ENCODE assay signal across 8 cellular contexts in genomic region chr13:44273991-44274810, GRCh38.
DNase-seq lines count a peak whose midpoint lies in the region; ATAC-seq and TF ChIP-seq lines count a peak whose summit lies in the region.

No MANE protein-coding gene starts in this region.

- TSS peak; percentile 72 for BruUV-seq in mammary epithelial cell (replicated peaks; lab: Mats Ljungman, UMichigan)

- ATAC-seq in activated CD4-positive, CD25-positive, alpha-beta regulatory T cell treated with anti-CD3 and anti-CD28 coated beads, Interleukin-2, amount 50 U/mL, for 24 hours: peak; percentile 97 to 99
- ATAC-seq in HG02678 (IDR thresholded peaks at IDR 0.05; ENCODE audit: unreplicated experiment) (peak; percentile 92), memory B cell (ENCODE audit: low read depth) (peak; percentile 91)

- H3K4me3 ChIP-seq in mammary epithelial cell (replicated peaks in 1 of 3; ENCODE audit: insufficient read depth in 1 of 3, low read depth in 2 of 3, low read length in 3 of 3) (no peak overlapping the region), endodermal cell (ENCODE audit: low read length) (no peak overlapping the region)

- peak overlapping the region; percentile 32 for H2AFZ ChIP-seq in mammary epithelial cell (ENCODE audit: low read depth, low read length)

- H3K4me3 Mint-ChIP-seq in memory B cell (peak overlapping the region; percentile 53), type B pancreatic cell (no peak overlapping the region), endodermal cell (no peak overlapping the region)

- TF ChIP-seq CTCF in mammary epithelial cell (conservative IDR thresholded peaks at IDR 0.05 in 1 of 2, IDR thresholded peaks at IDR 0.05 in 1 of 2; ENCODE audit: extremely low read depth in 1 of 2, insufficient read depth in 1 of 2, low read depth in 1 of 2, low read length in 2 of 2) (no peak), type B pancreatic cell (conservative IDR thresholded peaks at IDR 0.05) (no peak), endodermal cell (conservative IDR thresholded peaks at IDR 0.05) (no peak)

- intact Hi-C loops in mammary epithelial cell (cut with micrococcal nuclease): no loop called here

- in situ Hi-C loops in mammary epithelial cell (cut with MboI; ENCODE audit: low sequenced_read_pairs in 2 of 2): no loop called here

- peak overlapping the region; percentile 82 for H3K27ac Mint-ChIP-seq in memory B cell
- no peak overlapping the region for H3K27ac Mint-ChIP-seq in type B pancreatic cell
- no peak overlapping the region for H3K27ac Mint-ChIP-seq in endodermal cell

- H3K27me3 Mint-ChIP-seq in memory B cell: peaks cover 6% of the 10 kb centered on the region
- peaks cover 5% of the 10 kb centered on the region for H3K27me3 Mint-ChIP-seq in type B pancreatic cell
- no peaks in the 10 kb centered on the region for H3K27me3 Mint-ChIP-seq in endodermal cell (ENCODE audit: insufficient read depth)

- H3K9me3 Mint-ChIP-seq in memory B cell: peaks cover 5% of the 10 kb centered on the region
- H3K9me3 Mint-ChIP-seq in type B pancreatic cell: no peaks in the 10 kb centered on the region
- H3K9me3 Mint-ChIP-seq in endodermal cell: no peaks in the 10 kb centered on the region

- no peaks in the 10 kb centered on the region for H3K4me1 ChIP-seq in mammary epithelial cell (ENCODE audit: insufficient read depth, low read length)
- H3K4me1 ChIP-seq in endodermal cell (ENCODE audit: control insufficient read depth, insufficient read depth, low read length): no peaks in the 10 kb centered on the region

- WGBS in mammary epithelial cell (ENCODE audit: low coverage, missing lambda C conversion rate): 90% methylated on average over 6 of the region's 6 CpGs
- 96 to 100% methylated on average over 3 to 6 of the region's 6 CpGs for WGBS in endodermal cell (ENCODE audit: insufficient coverage in 1 of 2, insufficient read length in 1 of 2), 2 experiments

- no peak for DNase-seq in activated CD4-positive, CD25-positive, alpha-beta regulatory T cell treated with anti-CD3 and anti-CD28 coated beads, Interleukin-2, amount 50 U/mL, for 72 hours
- DNase-seq in OCI-M1 (lab: John Stamatoyannopoulos, UW) (peak; percentile 92), mammary epithelial cell (no peak), memory B cell (ENCODE audit: low spot score in 2 of 2) (peak; percentile 23 to 59), type B pancreatic cell (ENCODE audit: extremely low spot score, unreplicated experiment) (no peak), endodermal cell (no peak)

- H3K27ac ChIP-seq in mammary epithelial cell (ENCODE audit: insufficient read depth, low read depth, low read length) (no peak overlapping the region), endodermal cell (ENCODE audit: low read depth, low read length) (no peak overlapping the region)

- H3K9ac ChIP-seq in mammary epithelial cell (ENCODE audit: insufficient read depth, low read length) (no peak overlapping the region), endodermal cell (ENCODE audit: extremely low read depth, low read length, poor library complexity, severe bottlenecking) (no peak overlapping the region)

- H3K9me3 ChIP-seq in mammary epithelial cell (replicated peaks; ENCODE audit: insufficient read depth, low read length) (no peaks in the 10 kb centered on the region), endodermal cell (ENCODE audit: control insufficient read depth, low read length) (no peaks in the 10 kb centered on the region)

- no peaks in the 10 kb centered on the region for H4K20me1 ChIP-seq in mammary epithelial cell (ENCODE audit: insufficient read depth, low read length)

- H3K36me3 ChIP-seq in mammary epithelial cell (ENCODE audit: insufficient read depth, low read length) (no peaks in the 10 kb centered on the region), endodermal cell (ENCODE audit: control insufficient read depth, insufficient read depth, low read length) (no peaks in the 10 kb centered on the region)

- no peak overlapping the region for H3K4me2 ChIP-seq in mammary epithelial cell (ENCODE audit: insufficient read depth, low read depth, low read length)

- CTCF ChIA-PET in mammary epithelial cell (lab: Charles Lee; ENCODE audit: low non-redundant PET): no interaction called here

- peaks cover 11% of the 10 kb centered on the region for H3K36me3 Mint-ChIP-seq in memory B cell
- no peaks in the 10 kb centered on the region for H3K36me3 Mint-ChIP-seq in type B pancreatic cell
- H3K36me3 Mint-ChIP-seq in endodermal cell (ENCODE audit: low read depth): no peaks in the 10 kb centered on the region

- no peaks in the 10 kb centered on the region for H3K79me2 ChIP-seq in mammary epithelial cell (ENCODE audit: insufficient read depth, low read length)

- no peaks in the 10 kb centered on the region for H3K27me3 ChIP-seq in mammary epithelial cell (ENCODE audit: insufficient read depth, low read length)
- no peaks in the 10 kb centered on the region for H3K27me3 ChIP-seq in endodermal cell (ENCODE audit: control insufficient read depth, insufficient read depth, low read length, poor library complexity, severe bottlenecking)

- H3K4me1 Mint-ChIP-seq in memory B cell (peaks cover 24% of the 10 kb centered on the region), type B pancreatic cell (ENCODE audit: unreplicated experiment) (peaks cover 24% of the 10 kb centered on the region), endodermal cell (peaks cover 23% of the 10 kb centered on the region)

- dilution Hi-C loops in mammary epithelial cell (cut with HindIII; ENCODE audit: low sequenced_read_pairs): loop anchor here (5.0 kb wide), 1 partner anchor 37 kb away; no protein-coding TSS in a partner anchor

Comparison
In these comparisons a context has a peak if more than half of its experiments do, and no peak if none do; other contexts are left out.
1. DNase-seq: peak in OCI-M1 (single experiment) and memory B cell (2 of 2); none in activated CD4-positive, CD25-positive, alpha-beta regulatory T cell treated with anti-CD3 and anti-CD28 coated beads, Interleukin-2, amount 50 U/mL, for 72 hours (single experiment), mammary epithelial cell (single experiment), type B pancreatic cell (single experiment) and endodermal cell (single experiment).
2. Peak in every context shown above with its lines, with median percentiles within 50 percentile points of each other: ATAC-seq.